Comparison of ENCODE assay signal across 8 cellular contexts in genomic region chr4:142397364-142397991, GRCh38.
DNase-seq lines count a peak whose midpoint lies in the region; ATAC-seq and TF ChIP-seq lines count a peak whose summit lies in the region.
"Not testable (repeated sequence)": the region's sequence is repeated elsewhere in the genome, so short reads cannot be mapped to it uniquely, and the experiment has no call there.

No MANE protein-coding gene starts in this region.

- H3K27me3 ChIP-seq in CD8-positive, alpha-beta T cell (ENCODE audit: insufficient read depth, low read length); naive thymus-derived CD4-positive, alpha-beta T cell (ENCODE audit: control insufficient read depth in 2 of 2, insufficient read depth in 2 of 2, low read length in 2 of 2): not testable (repeated sequence)

- POLR2A ChIA-PET in CD8-positive, alpha-beta T cell (lab: Charles Lee); RWPE1 (lab: Yijun Ruan, JAX; ENCODE audit: low non-redundant PET): not testable (repeated sequence)
- POLR2A ChIA-PET in activated CD4-positive, alpha-beta T cell treated with anti-CD3 and anti-CD28 coated beads for 36 hours (lab: Charles Lee), result interaction anchor here (0.8 kb wide), 1 partner anchor 19 kb away, joined by 3 read pairs; no protein-coding TSS in a partner anchor
- POLR2A ChIA-PET in naive thymus-derived CD4-positive, alpha-beta T cell (lab: Charles Lee), result interaction anchor here (1.2 to 1.7 kb wide), 2 partner anchors 9 to 12 kb away, joined by 3 to 6 read pairs; no protein-coding TSS in a partner anchor

- peaks cover 52% of the 10 kb centered on the region for H3K36me3 Mint-ChIP-seq in CD8-positive, alpha-beta T cell
- peaks cover 84% of the 10 kb centered on the region for H3K36me3 Mint-ChIP-seq in activated CD4-positive, alpha-beta T cell treated with anti-CD3 and anti-CD28 coated beads for 36 hours (ENCODE audit: low read depth)
- peaks cover 58% of the 10 kb centered on the region for H3K36me3 Mint-ChIP-seq in activated CD8-positive, alpha-beta memory T cell treated with anti-CD3 and anti-CD28 coated beads, Interleukin-2, amount 10 ng/mL, durations not matched to agents 7 days and 5 days
- H3K36me3 Mint-ChIP-seq in activated naive CD4-positive, alpha-beta T cell treated with anti-CD3 and anti-CD28 coated beads for 36 hours (ENCODE audit: low read depth), result peaks cover 62% of the 10 kb centered on the region
- peaks cover 82% of the 10 kb centered on the region for H3K36me3 Mint-ChIP-seq in activated naive CD8-positive, alpha-beta T cell treated with anti-CD3 and anti-CD28 coated beads, Interleukin-2, amount 50 U/mL, for 24 hours (ENCODE audit: low read depth)
- peaks cover 15% of the 10 kb centered on the region for H3K36me3 Mint-ChIP-seq in effector memory CD8-positive, alpha-beta T cell (ENCODE audit: insufficient read depth)
- H3K36me3 Mint-ChIP-seq in naive thymus-derived CD4-positive, alpha-beta T cell, result peaks cover 8 to 74% (median 62%) of the 10 kb centered on the region in 5 donors

- not testable (repeated sequence) for H3K9me3 ChIP-seq in CD8-positive, alpha-beta T cell (ENCODE audit: low read length); naive thymus-derived CD4-positive, alpha-beta T cell (ENCODE audit: control insufficient read depth in 2 of 3, low read length in 3 of 3)

- peak overlapping the region; percentile 37 for H3K27ac Mint-ChIP-seq in CD8-positive, alpha-beta T cell
- peak overlapping the region; percentile 94 for H3K27ac Mint-ChIP-seq in activated CD4-positive, alpha-beta T cell treated with anti-CD3 and anti-CD28 coated beads for 36 hours
- H3K27ac Mint-ChIP-seq in activated CD8-positive, alpha-beta memory T cell treated with anti-CD3 and anti-CD28 coated beads, Interleukin-2, amount 10 ng/mL, durations not matched to agents 7 days and 5 days, result peak overlapping the region; percentile 62
- H3K27ac Mint-ChIP-seq in activated naive CD4-positive, alpha-beta T cell treated with anti-CD3 and anti-CD28 coated beads for 36 hours, result peak overlapping the region; percentile 82
- H3K27ac Mint-ChIP-seq in activated naive CD8-positive, alpha-beta T cell treated with anti-CD3 and anti-CD28 coated beads, Interleukin-2, amount 50 U/mL, for 24 hours, result peak overlapping the region; percentile 96
- peak overlapping the region; percentile 39 to 44 for H3K27ac Mint-ChIP-seq in effector memory CD8-positive, alpha-beta T cell
- H3K27ac Mint-ChIP-seq in naive thymus-derived CD4-positive, alpha-beta T cell, result peak overlapping the region in 6 of 9 donors; percentile 37 to 100 (median 72)

- H3K36me3 ChIP-seq in CD8-positive, alpha-beta T cell (ENCODE audit: insufficient read depth, low read length); naive thymus-derived CD4-positive, alpha-beta T cell (ENCODE audit: control insufficient read depth in 2 of 3, insufficient read depth in 3 of 3, low read length in 3 of 3): not testable (repeated sequence)

- H3K4me3 ChIP-seq in CD8-positive, alpha-beta T cell (ENCODE audit: low read depth, low read length), result not testable (repeated sequence)
- peak overlapping the region; percentile 19 for H3K4me3 ChIP-seq in naive thymus-derived CD4-positive, alpha-beta T cell (ENCODE audit: low read length)

- not testable (repeated sequence) for H3K27me3 Mint-ChIP-seq in CD8-positive, alpha-beta T cell (ENCODE audit: low read depth); activated CD4-positive, alpha-beta T cell treated with anti-CD3 and anti-CD28 coated beads for 36 hours; activated CD8-positive, alpha-beta memory T cell treated with anti-CD3 and anti-CD28 coated beads, Interleukin-2, amount 10 ng/mL, durations not matched to agents 7 days and 5 days; activated naive CD4-positive, alpha-beta T cell treated with anti-CD3 and anti-CD28 coated beads for 36 hours (ENCODE audit: low read depth); activated naive CD8-positive, alpha-beta T cell treated with anti-CD3 and anti-CD28 coated beads, Interleukin-2, amount 50 U/mL, for 24 hours; effector memory CD8-positive, alpha-beta T cell; naive thymus-derived CD4-positive, alpha-beta T cell

- intact Hi-C loops in CD8-positive, alpha-beta T cell (cut with DNase I, micrococcal nuclease), result loop anchor here (1.0 to 5.0 kb wide), 3 partner anchors 8 to 40 kb away; no protein-coding TSS in a partner anchor
- intact Hi-C loops in activated CD4-positive, alpha-beta T cell treated with anti-CD3 and anti-CD28 coated beads for 36 hours (cut with DNase I, micrococcal nuclease), result loop anchor here in 1 of 2 experiments (2.0 kb wide), 1 partner anchor 169 kb away; no protein-coding TSS in a partner anchor
- intact Hi-C loops in activated naive CD4-positive, alpha-beta T cell treated with anti-CD3 and anti-CD28 coated beads for 36 hours (cut with micrococcal nuclease), result not testable (repeated sequence)
- intact Hi-C loops in naive thymus-derived CD4-positive, alpha-beta T cell (cut with micrococcal nuclease), result loop anchor here in 1 of 2 donors (2.0 kb wide), 1 partner anchor 19 kb away; no protein-coding TSS in a partner anchor

- peaks cover 76% of the 10 kb centered on the region for H3K4me1 Mint-ChIP-seq in CD8-positive, alpha-beta T cell (ENCODE audit: low read depth)
- H3K4me1 Mint-ChIP-seq in activated CD4-positive, alpha-beta T cell treated with anti-CD3 and anti-CD28 coated beads for 36 hours, result peaks cover 74% of the 10 kb centered on the region
- peaks cover 60% of the 10 kb centered on the region for H3K4me1 Mint-ChIP-seq in activated CD8-positive, alpha-beta memory T cell treated with anti-CD3 and anti-CD28 coated beads, Interleukin-2, amount 10 ng/mL, durations not matched to agents 7 days and 5 days
- peaks cover 73% of the 10 kb centered on the region for H3K4me1 Mint-ChIP-seq in activated naive CD4-positive, alpha-beta T cell treated with anti-CD3 and anti-CD28 coated beads for 36 hours (ENCODE audit: low read depth)
- H3K4me1 Mint-ChIP-seq in activated naive CD8-positive, alpha-beta T cell treated with anti-CD3 and anti-CD28 coated beads, Interleukin-2, amount 50 U/mL, for 24 hours, result peaks cover 91% of the 10 kb centered on the region
- peaks cover 38 to 71% of the 10 kb centered on the region in 2 donors for H3K4me1 Mint-ChIP-seq in effector memory CD8-positive, alpha-beta T cell (ENCODE audit: low read depth in 2 of 2)
- H3K4me1 Mint-ChIP-seq in naive thymus-derived CD4-positive, alpha-beta T cell, result peaks cover 38 to 93% (median 85%) of the 10 kb centered on the region in 7 donors

- peak in 1 of 7 experiments; percentile 18 for DNase-seq in CD8-positive, alpha-beta T cell
- not testable (repeated sequence) for DNase-seq in RWPE1 (ENCODE audit: low spot score); activated CD4-positive, alpha-beta T cell treated with anti-CD3 and anti-CD28 coated beads for 36 hours; activated CD8-positive, alpha-beta memory T cell treated with anti-CD3 and anti-CD28 coated beads, Interleukin-2, amount 10 ng/mL, durations not matched to agents 7 days and 5 days; activated naive CD4-positive, alpha-beta T cell treated with anti-CD3 and anti-CD28 coated beads for 36 hours; activated naive CD8-positive, alpha-beta T cell treated with anti-CD3 and anti-CD28 coated beads, Interleukin-2, amount 50 U/mL, for 24 hours; effector memory CD8-positive, alpha-beta T cell; naive thymus-derived CD4-positive, alpha-beta T cell

- TF ChIP-seq CTCF in CD8-positive, alpha-beta T cell (IDR thresholded peaks at IDR 0.05); RWPE1 (conservative IDR thresholded peaks at IDR 0.05; ENCODE audit: low read depth): not testable (repeated sequence)

- H3K4me1 ChIP-seq in CD8-positive, alpha-beta T cell (ENCODE audit: insufficient read depth, low read length), result peaks cover 42% of the 10 kb centered on the region
- peaks cover 49 to 50% of the 10 kb centered on the region in 2 donors for H3K4me1 ChIP-seq in naive thymus-derived CD4-positive, alpha-beta T cell (ENCODE audit: control insufficient read depth in 2 of 2, insufficient read depth in 2 of 2, low read length in 2 of 2)

- CTCF ChIA-PET in CD8-positive, alpha-beta T cell (lab: Charles Lee); RWPE1 (lab: Yijun Ruan, JAX); activated naive CD4-positive, alpha-beta T cell treated with anti-CD3 and anti-CD28 coated beads for 36 hours (lab: Charles Lee); naive thymus-derived CD4-positive, alpha-beta T cell (lab: Charles Lee): not testable (repeated sequence)
- CTCF ChIA-PET in activated CD4-positive, alpha-beta T cell treated with anti-CD3 and anti-CD28 coated beads for 36 hours (lab: Charles Lee), result interaction anchor here (0.6 to 1.9 kb wide), 3 partner anchors 9 to 302 kb away, joined by 3 to 7 read pairs (median 3); no protein-coding TSS in a partner anchor
- CTCF ChIA-PET in activated CD8-positive, alpha-beta memory T cell treated with anti-CD3 and anti-CD28 coated beads, Interleukin-2, amount 10 ng/mL, durations not matched to agents 7 days and 5 days (lab: Charles Lee), result interaction anchor here (1.0 to 1.2 kb wide), 3 partner anchors 9 to 14 kb away, joined by 3 to 4 read pairs (median 3); no protein-coding TSS in a partner anchor

- ATAC-seq in CD8-positive, alpha-beta T cell; activated CD4-positive, alpha-beta T cell treated with anti-CD3 and anti-CD28 coated beads for 36 hours; activated CD8-positive, alpha-beta memory T cell treated with anti-CD3 and anti-CD28 coated beads, Interleukin-2, amount 10 ng/mL, durations not matched to agents 7 days and 5 days; activated naive CD8-positive, alpha-beta T cell treated with anti-CD3 and anti-CD28 coated beads, Interleukin-2, amount 50 U/mL, for 24 hours; effector memory CD8-positive, alpha-beta T cell (replicated peaks); naive thymus-derived CD4-positive, alpha-beta T cell: not testable (repeated sequence)

- H3K9me3 Mint-ChIP-seq in CD8-positive, alpha-beta T cell; activated CD4-positive, alpha-beta T cell treated with anti-CD3 and anti-CD28 coated beads for 36 hours (ENCODE audit: low read depth); activated CD8-positive, alpha-beta memory T cell treated with anti-CD3 and anti-CD28 coated beads, Interleukin-2, amount 10 ng/mL, durations not matched to agents 7 days and 5 days (ENCODE audit: low read depth); activated naive CD4-positive, alpha-beta T cell treated with anti-CD3 and anti-CD28 coated beads for 36 hours; activated naive CD8-positive, alpha-beta T cell treated with anti-CD3 and anti-CD28 coated beads, Interleukin-2, amount 50 U/mL, for 24 hours; effector memory CD8-positive, alpha-beta T cell; naive thymus-derived CD4-positive, alpha-beta T cell: not testable (repeated sequence)

- H3K4me3 Mint-ChIP-seq in CD8-positive, alpha-beta T cell, result peak overlapping the region; percentile 42
- H3K4me3 Mint-ChIP-seq in activated CD4-positive, alpha-beta T cell treated with anti-CD3 and anti-CD28 coated beads for 36 hours, result peak overlapping the region; percentile 47
- peak overlapping the region; percentile 39 for H3K4me3 Mint-ChIP-seq in activated CD8-positive, alpha-beta memory T cell treated with anti-CD3 and anti-CD28 coated beads, Interleukin-2, amount 10 ng/mL, durations not matched to agents 7 days and 5 days
- H3K4me3 Mint-ChIP-seq in activated naive CD4-positive, alpha-beta T cell treated with anti-CD3 and anti-CD28 coated beads for 36 hours, result peak overlapping the region; percentile 36
- peak overlapping the region; percentile 60 for H3K4me3 Mint-ChIP-seq in activated naive CD8-positive, alpha-beta T cell treated with anti-CD3 and anti-CD28 coated beads, Interleukin-2, amount 50 U/mL, for 24 hours
- peak overlapping the region; percentile 42 to 69 for H3K4me3 Mint-ChIP-seq in effector memory CD8-positive, alpha-beta T cell
- peak overlapping the region in 9 of 10 donors; percentile 43 to 77 (median 65) for H3K4me3 Mint-ChIP-seq in naive thymus-derived CD4-positive, alpha-beta T cell

- not testable (repeated sequence) for H3K27ac ChIP-seq in CD8-positive, alpha-beta T cell (ENCODE audit: low read depth, low read length); naive thymus-derived CD4-positive, alpha-beta T cell (ENCODE audit: low read depth, low read length)
- H3K27ac ChIP-seq in RWPE1, result 0 out of 2 replicates have a peak overlapping the region, but pooled peaks have one; percentile 32

Comparison
In these comparisons a context has a peak if more than half of its experiments do, and no peak if none do; other contexts are left out.
1. H3K27ac Mint-ChIP-seq: peak in every context shown above with its lines; median percentile 96 in activated naive CD8-positive, alpha-beta T cell treated with anti-CD3 and anti-CD28 coated beads, Interleukin-2, amount 50 U/mL, for 24 hours; 94 in activated CD4-positive, alpha-beta T cell treated with anti-CD3 and anti-CD28 coated beads for 36 hours; 82 in activated naive CD4-positive, alpha-beta T cell treated with anti-CD3 and anti-CD28 coated beads for 36 hours; 72 in naive thymus-derived CD4-positive, alpha-beta T cell; 62 in activated CD8-positive, alpha-beta memory T cell treated with anti-CD3 and anti-CD28 coated beads, Interleukin-2, amount 10 ng/mL, durations not matched to agents 7 days and 5 days; 42 in effector memory CD8-positive, alpha-beta T cell; 37 in CD8-positive, alpha-beta T cell.